ENCODE assay signal across 8 cellular contexts in the genomic region with DNA sequence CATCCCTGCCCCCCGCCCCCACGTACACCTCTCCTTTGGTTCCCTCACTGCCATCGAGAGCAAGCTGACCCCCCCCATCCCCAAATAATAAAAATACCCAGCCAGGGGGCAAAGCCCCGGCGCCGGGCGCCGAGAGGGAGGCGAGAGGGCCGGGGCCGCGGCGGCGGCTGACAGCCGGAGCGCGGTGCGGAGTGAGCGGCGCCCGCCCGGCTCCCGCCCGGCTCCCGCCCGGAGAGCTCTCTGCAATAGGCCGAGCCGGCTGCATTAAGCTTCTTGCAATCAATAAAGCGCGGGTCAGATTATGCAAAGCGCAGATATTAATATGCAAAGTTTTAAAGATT. TPM values are rescaled to one million over a fixed set of nuclear protein-coding genes. Genes with fewer than 3 reads are reported as not detected.
A peak's percentile ranks its signal among the peaks of the same experiment; 100 is the strongest.
DNase-seq lines count a peak whose midpoint lies in the region; ATAC-seq and TF ChIP-seq lines count a peak whose summit lies in the region.

No MANE protein-coding gene starts in this region.

- peaks cover 37% of the 10 kb centered on the region for H3K27me3 Mint-ChIP-seq in activated CD4-positive, alpha-beta T cell treated with anti-CD3 and anti-CD28 coated beads, Interleukin-2, amount 10 ng/mL, durations not matched to agents 24 days and 14 days

- no peaks in the 10 kb centered on the region for H3K36me3 ChIP-seq in heart left ventricle
- H3K36me3 ChIP-seq in gastrocnemius medialis = no peaks in the 10 kb centered on the region

- no peak for DNase-seq in activated CD4-positive, alpha-beta T cell treated with anti-CD3 and anti-CD28 coated beads, Interleukin-2, amount 10 ng/mL, durations not matched to agents 24 days and 14 days
- no peak for DNase-seq in activated CD4-positive, alpha-beta T cell treated with anti-CD3 and anti-CD28 coated beads, Interleukin-2, amount 50 U/mL, for 1 hour
- DNase-seq in heart left ventricle (no peak), gastrocnemius medialis (no peak)

- ATAC-seq in heart left ventricle = peak in 2 of 4 donors; percentile 14 to 67
- ATAC-seq in gastrocnemius medialis = peak; percentile 42 to 56
- ATAC-seq in HG02870 (IDR thresholded peaks at IDR 0.05; ENCODE audit: unreplicated experiment) = no peak
- ATAC-seq in GM19395 (IDR thresholded peaks at IDR 0.05; ENCODE audit: unreplicated experiment) = no peak
- ATAC-seq in HG02840 (IDR thresholded peaks at IDR 0.05; ENCODE audit: low FRiP score, unreplicated experiment) = no peak

- TF ChIP-seq POLR2A in heart left ventricle (IDR thresholded peaks at IDR 0.05) (no peak), gastrocnemius medialis (IDR thresholded peaks at IDR 0.05) (no peak)

- H3K27me3 ChIP-seq in heart left ventricle (peaks cover 9 to 71% (median 55%) of the 10 kb centered on the region in 9 donors), gastrocnemius medialis (peaks cover 63 to 80% (median 71%) of the 10 kb centered on the region in 3 donors)

- no peaks in the 10 kb centered on the region for H3K9me3 Mint-ChIP-seq in activated CD4-positive, alpha-beta T cell treated with anti-CD3 and anti-CD28 coated beads, Interleukin-2, amount 10 ng/mL, durations not matched to agents 24 days and 14 days

- H3K4me3 Mint-ChIP-seq in activated CD4-positive, alpha-beta T cell treated with anti-CD3 and anti-CD28 coated beads, Interleukin-2, amount 10 ng/mL, durations not matched to agents 24 days and 14 days = peak overlapping the region; percentile 90

- in situ Hi-C loops in gastrocnemius medialis (cut with MboI; ENCODE audit: low sequenced_read_pairs in 4 of 4) = no loop called here

- H3K36me3 Mint-ChIP-seq in activated CD4-positive, alpha-beta T cell treated with anti-CD3 and anti-CD28 coated beads, Interleukin-2, amount 10 ng/mL, durations not matched to agents 24 days and 14 days (ENCODE audit: low read depth) = no peaks in the 10 kb centered on the region

- 0 to 1% (median 1%) methylated on average over 31 of the region's 31 CpGs for WGBS in heart left ventricle, 4 donors

- intact Hi-C loops in activated CD4-positive, alpha-beta T cell treated with anti-CD3 and anti-CD28 coated beads, Interleukin-2, amount 10 ng/mL, durations not matched to agents 24 days and 14 days (cut with micrococcal nuclease) = loop anchor here (2.0 to 5.0 kb wide), 3 partner anchors 44 to 146 kb away; a partner anchor contains a TSS
- intact Hi-C loops in heart left ventricle (cut with DNase I) (loop anchor here in 2 of 10 donors (1.0 to 2.0 kb wide), 2 partner anchors 41 to 44 kb away; a partner anchor contains a TSS), gastrocnemius medialis (cut with DNase I; ENCODE audit: low total_unique reads) (no loop called here)

- H3K9me3 ChIP-seq in heart left ventricle (no peaks in the 10 kb centered on the region), gastrocnemius medialis (no peaks in the 10 kb centered on the region)

- H3K4me3 ChIP-seq in heart left ventricle = peak overlapping the region; percentile 18 to 61 (median 44)
- H3K4me3 ChIP-seq in gastrocnemius medialis = peak overlapping the region; percentile 45 to 59 (median 48)

- H3K27ac ChIP-seq in VCaP (peak overlapping the region; percentile 45), heart left ventricle (no peak overlapping the region), gastrocnemius medialis (no peak overlapping the region)

- no peak overlapping the region for H3K27ac Mint-ChIP-seq in activated CD4-positive, alpha-beta T cell treated with anti-CD3 and anti-CD28 coated beads, Interleukin-2, amount 10 ng/mL, durations not matched to agents 24 days and 14 days

- TF ChIP-seq CTCF in VCaP (conservative IDR thresholded peaks at IDR 0.05) = no peak
- TF ChIP-seq CTCF in heart left ventricle (IDR thresholded peaks at IDR 0.05) = no peak
- no peak for TF ChIP-seq CTCF in gastrocnemius medialis (IDR thresholded peaks at IDR 0.05 in 4 of 5, conservative IDR thresholded peaks at IDR 0.05 in 1 of 5)

- peaks cover 14% of the 10 kb centered on the region for H3K4me1 Mint-ChIP-seq in activated CD4-positive, alpha-beta T cell treated with anti-CD3 and anti-CD28 coated beads, Interleukin-2, amount 10 ng/mL, durations not matched to agents 24 days and 14 days

- H3K4me1 ChIP-seq in heart left ventricle (peaks cover 0 to 18% (median 8%) of the 10 kb centered on the region in 12 donors), gastrocnemius medialis (peaks cover 7 to 9% of the 10 kb centered on the region in 2 donors)

RNA-seq across cellular contexts. Expression of a gene that starts 40.9 kb away (rescaled TPM):
- 28.7 and 34.8 TPM in 2 replicates for total RNA-seq in activated CD4-positive, alpha-beta T cell treated with anti-CD3 and anti-CD28 coated beads, Interleukin-2, amount 10 ng/mL, durations not matched to agents 24 days and 14 days
- 10 to 100 TPM; 11.1 to 24.1 (median 17.2) TPM for total RNA-seq in heart left ventricle
- 10 to 100 TPM; 12.6 to 18.3 TPM for polyA plus RNA-seq in heart left ventricle
- total RNA-seq in gastrocnemius medialis = 10 to 100 TPM; 22.5 to 33.6 (median 29.2) TPM

RNA-seq across cellular contexts. Expression of a gene that starts 43.5 kb away (rescaled TPM):
- total RNA-seq in activated CD4-positive, alpha-beta T cell treated with anti-CD3 and anti-CD28 coated beads, Interleukin-2, amount 10 ng/mL, durations not matched to agents 24 days and 14 days = 19.0 and 20.1 TPM in 2 replicates
- total RNA-seq in heart left ventricle = 1 to 10 TPM; 3.9 to 7.2 (median 5.8) TPM
- polyA plus RNA-seq in heart left ventricle = 1 to 10 TPM; 3.3 to 5.4 TPM
- total RNA-seq in gastrocnemius medialis = 1 to 10 TPM; 3.3 to 5.8 (median 4.9) TPM

RNA-seq across cellular contexts. Expression of a gene that starts 44.4 kb away (rescaled TPM):
- total RNA-seq in activated CD4-positive, alpha-beta T cell treated with anti-CD3 and anti-CD28 coated beads, Interleukin-2, amount 10 ng/mL, durations not matched to agents 24 days and 14 days = 71.5 and 72.0 TPM in 2 replicates
- total RNA-seq in heart left ventricle (10 to 100 TPM in 1 of 9 donors, 1 to 10 TPM in 1, under 1 TPM in 7; 0.16 to 10.1 (median 0.50) TPM), gastrocnemius medialis (1 to 10 TPM in 2 of 4 donors, under 1 TPM in 1, not detected in 1; 0.26 to 1.7 (median 1.6) TPM)
- under 1 TPM; 0.61 to 0.69 TPM for polyA plus RNA-seq in heart left ventricle

Comparison
In these comparisons a context has a peak if more than half of its experiments do, and no peak if none do; other contexts are left out.
1. ATAC-seq: peak in gastrocnemius medialis (2 of 2); none in HG02870 (single experiment), GM19395 (single experiment) and HG02840 (single experiment).